2 cellular contexts compared by ENCODE assay signal in the genomic region with DNA sequence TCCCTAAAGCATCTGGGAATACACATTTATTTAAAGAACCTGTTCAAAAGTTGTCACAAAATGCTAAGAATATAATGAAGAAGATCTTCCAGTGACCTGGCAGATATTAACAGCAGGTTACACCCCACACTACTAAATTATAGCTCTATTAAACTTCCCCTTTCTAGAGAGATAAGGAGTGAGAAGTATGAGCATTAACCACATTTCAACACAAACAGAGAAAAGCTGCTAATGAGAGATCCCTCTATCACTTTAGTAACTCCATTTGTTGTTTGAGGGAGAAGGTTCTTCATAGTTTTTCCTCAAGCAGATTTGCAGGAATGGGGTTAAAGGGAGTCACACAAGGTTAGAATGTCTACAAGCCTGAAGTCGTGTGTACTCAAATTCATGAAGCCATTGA.
TF ChIP-seq lines count a peak whose summit lies in the region.

No MANE protein-coding gene starts in this region.

TF ChIP-seq in endothelial cell of umbilical vein, 7 proteins besides CTCF, POLR2A, EP300 and RAD21:
- TF ChIP-seq GATA2 (IDR thresholded peaks at IDR 0.05; ENCODE audit: insufficient read depth, insufficient read length, low read depth, low read length): no peak
- no peak for TF ChIP-seq FOS (IDR thresholded peaks at IDR 0.05; ENCODE audit: borderline replicate concordance, insufficient read depth, low read length)
- no peak for TF ChIP-seq JUN (IDR thresholded peaks at IDR 0.05; ENCODE audit: borderline replicate concordance, insufficient read depth, insufficient read length, low read depth)
- no peak for TF ChIP-seq POLR2AphosphoS5 (IDR thresholded peaks at IDR 0.05; ENCODE audit: insufficient read depth, low read depth, low read length)
- TF ChIP-seq, protein P1, sequence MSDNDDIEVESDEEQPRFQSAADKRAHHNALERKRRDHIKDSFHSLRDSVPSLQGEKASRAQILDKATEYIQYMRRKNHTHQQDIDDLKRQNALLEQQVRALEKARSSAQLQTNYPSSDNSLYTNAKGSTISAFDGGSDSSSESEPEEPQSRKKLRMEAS (IDR thresholded peaks at IDR 0.05; ENCODE audit: insufficient read depth, insufficient read length): no peak

TF ChIP-seq in HepG2, 621 proteins besides CTCF, POLR2A, EP300 and RAD21:
- no peak for TF ChIP-seq ZNF205 (CRISPR knock-in tag; IDR thresholded peaks at IDR 0.05)
- TF ChIP-seq NR2F1 (CRISPR knock-in tag; IDR thresholded peaks at IDR 0.05): no peak
- TF ChIP-seq, protein P2, sequence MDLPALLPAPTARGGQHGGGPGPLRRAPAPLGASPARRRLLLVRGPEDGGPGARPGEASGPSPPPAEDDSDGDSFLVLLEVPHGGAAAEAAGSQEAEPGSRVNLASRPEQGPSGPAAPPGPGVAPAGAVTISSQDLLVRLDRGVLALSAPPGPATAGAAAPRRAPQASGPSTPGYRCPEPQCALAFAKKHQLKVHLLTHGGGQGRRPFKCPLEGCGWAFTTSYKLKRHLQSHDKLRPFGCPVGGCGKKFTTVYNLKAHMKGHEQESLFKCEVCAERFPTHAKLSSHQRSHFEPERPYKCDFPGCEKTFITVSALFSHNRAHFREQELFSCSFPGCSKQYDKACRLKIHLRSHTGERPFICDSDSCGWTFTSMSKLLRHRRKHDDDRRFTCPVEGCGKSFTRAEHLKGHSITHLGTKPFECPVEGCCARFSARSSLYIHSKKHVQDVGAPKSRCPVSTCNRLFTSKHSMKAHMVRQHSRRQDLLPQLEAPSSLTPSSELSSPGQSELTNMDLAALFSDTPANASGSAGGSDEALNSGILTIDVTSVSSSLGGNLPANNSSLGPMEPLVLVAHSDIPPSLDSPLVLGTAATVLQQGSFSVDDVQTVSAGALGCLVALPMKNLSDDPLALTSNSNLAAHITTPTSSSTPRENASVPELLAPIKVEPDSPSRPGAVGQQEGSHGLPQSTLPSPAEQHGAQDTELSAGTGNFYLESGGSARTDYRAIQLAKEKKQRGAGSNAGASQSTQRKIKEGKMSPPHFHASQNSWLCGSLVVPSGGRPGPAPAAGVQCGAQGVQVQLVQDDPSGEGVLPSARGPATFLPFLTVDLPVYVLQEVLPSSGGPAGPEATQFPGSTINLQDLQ (CRISPR knock-in tag; IDR thresholded peaks at IDR 0.05): no peak
- no peak for TF ChIP-seq ETV5 (CRISPR knock-in tag; IDR thresholded peaks at IDR 0.05; ENCODE audit: borderline replicate concordance)
- TF ChIP-seq ZC3H4 (CRISPR knock-in tag; IDR thresholded peaks at IDR 0.05; ENCODE audit: borderline replicate concordance): no peak
TF ChIP-seq in HepG2: peak in this region for 0.
